1 cellular context compared by ENCODE assay signal in the genomic region with DNA sequence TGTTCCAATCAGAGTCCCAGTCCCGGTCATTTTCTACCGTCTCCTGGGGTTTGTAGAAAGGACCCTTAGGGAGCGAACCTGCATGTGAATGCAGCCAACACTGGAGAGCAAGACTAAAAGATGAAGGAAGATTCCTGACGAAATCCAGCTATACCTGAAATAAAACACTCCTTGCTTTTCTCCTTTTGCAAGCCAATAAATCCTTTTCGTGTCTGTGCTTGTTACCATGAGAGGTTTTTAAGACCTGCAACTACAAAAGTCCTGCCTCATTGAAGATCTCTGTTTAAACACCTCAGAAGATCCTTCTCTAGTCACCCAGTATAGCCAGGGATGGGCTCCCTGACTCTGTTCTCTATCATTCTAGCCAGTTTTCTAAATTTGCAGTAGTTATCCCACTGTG.
TF ChIP-seq lines count a peak whose summit lies in the region.

No MANE protein-coding gene starts in this region.

TF ChIP-seq in H1, 55 proteins besides CTCF, POLR2A, EP300 and RAD21:
- TF ChIP-seq GTF2F1 (IDR thresholded peaks at IDR 0.05; ENCODE audit: borderline replicate concordance, low read depth, low read length) (no peak), GABPA (IDR thresholded peaks at IDR 0.05; ENCODE audit: borderline replicate concordance, insufficient read depth, low read length) (no peak), EGR1 (IDR thresholded peaks at IDR 0.05; ENCODE audit: borderline replicate concordance, low read depth, low read length) (no peak), SAP30 (IDR thresholded peaks at IDR 0.05; ENCODE audit: insufficient read depth, insufficient replicate concordance, low read length) (no peak), SIX5 (IDR thresholded peaks at IDR 0.05; ENCODE audit: low read depth, low read length) (no peak), TCF12 (IDR thresholded peaks at IDR 0.05; ENCODE audit: low read depth, low read length) (no peak), CTBP2 (IDR thresholded peaks at IDR 0.05; ENCODE audit: borderline replicate concordance, insufficient read depth, insufficient read length, low read length) (no peak), KDM1A (IDR thresholded peaks at IDR 0.05; ENCODE audit: borderline replicate concordance, low read length) (no peak), CBX8 (IDR thresholded peaks at IDR 0.05; ENCODE audit: borderline replicate concordance, low read depth, low read length) (no peak), FOSL1 (IDR thresholded peaks at IDR 0.05; ENCODE audit: insufficient read depth, low read depth, low read length) (no peak), PHF8 (conservative IDR thresholded peaks at IDR 0.05; ENCODE audit: low read depth, low read length) (no peak), POLR2AphosphoS5 (IDR thresholded peaks at IDR 0.05; ENCODE audit: low read depth, low read length) (no peak)
- TF ChIP-seq, protein P1, sequence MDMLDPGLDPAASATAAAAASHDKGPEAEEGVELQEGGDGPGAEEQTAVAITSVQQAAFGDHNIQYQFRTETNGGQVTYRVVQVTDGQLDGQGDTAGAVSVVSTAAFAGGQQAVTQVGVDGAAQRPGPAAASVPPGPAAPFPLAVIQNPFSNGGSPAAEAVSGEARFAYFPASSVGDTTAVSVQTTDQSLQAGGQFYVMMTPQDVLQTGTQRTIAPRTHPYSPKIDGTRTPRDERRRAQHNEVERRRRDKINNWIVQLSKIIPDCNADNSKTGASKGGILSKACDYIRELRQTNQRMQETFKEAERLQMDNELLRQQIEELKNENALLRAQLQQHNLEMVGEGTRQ (IDR thresholded peaks at IDR 0.05; ENCODE audit: low read length), result no peak
